9 cellular contexts compared by ENCODE assay signal in the genomic region with DNA sequence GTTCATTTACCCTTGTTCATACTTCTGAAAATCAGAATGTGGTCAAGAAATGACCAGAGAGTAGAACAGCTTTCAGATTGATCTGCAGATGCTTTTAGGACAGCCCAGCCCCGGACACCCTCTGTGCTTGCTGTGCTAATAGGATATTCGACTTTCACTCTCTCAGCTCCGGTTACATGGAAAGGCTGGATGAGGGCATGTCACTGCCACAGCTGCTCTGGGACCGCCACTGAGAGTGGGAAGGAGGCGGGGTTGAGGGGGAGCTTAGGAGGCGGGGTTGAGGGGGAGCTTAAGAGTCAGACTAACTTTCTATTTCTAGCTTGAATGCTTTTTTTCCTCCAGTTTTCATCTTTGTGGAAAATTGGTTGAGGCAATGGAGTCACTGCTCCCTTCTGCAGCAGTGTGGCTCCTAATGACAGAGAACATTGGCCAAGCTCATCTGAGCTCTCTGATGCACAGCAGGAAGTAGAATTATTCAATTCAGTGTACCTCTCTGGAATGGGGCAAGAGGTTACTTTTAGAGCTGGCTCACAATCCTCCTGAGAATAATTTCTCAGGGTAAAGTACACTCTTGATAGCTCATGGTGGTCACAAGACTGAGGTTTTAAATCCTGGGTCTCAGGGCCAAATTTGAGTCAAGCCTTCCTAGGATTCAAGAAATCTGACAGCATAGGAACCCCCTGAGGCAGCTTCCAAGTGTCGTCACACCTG.
DNase-seq lines count a peak whose midpoint lies in the region; TF ChIP-seq lines count a peak whose summit lies in the region.
"Had no signal": no experiment of that assay in that cellular context is flagged by ENCODE, and none has a peak within 500 bp of the region (broad histone marks: within the 10 kb centered on the region; RNA-seq: fewer than 3 reads in every experiment).

No MANE protein-coding gene starts in this region.

- no peak overlapping the region for H2AFZ ChIP-seq in OCI-LY7 (ENCODE audit: low read length)

- H3K4me1 ChIP-seq in colonic mucosa (peaks cover 8% of the 10 kb centered on the region), OCI-LY7 (ENCODE audit: insufficient read depth, low read length, poor library complexity, severe bottlenecking) (no peaks in the 10 kb centered on the region)

- H3K27ac ChIP-seq in colonic mucosa (peak overlapping the region; percentile 79), OCI-LY7 (ENCODE audit: low read depth, low read length, poor library complexity, severe bottlenecking) (no peak overlapping the region)

- no peaks in the 10 kb centered on the region for H3K9me3 ChIP-seq in colonic mucosa
- no peaks in the 10 kb centered on the region for H3K9me3 ChIP-seq in OCI-LY7 (ENCODE audit: low read length)

- H3K9me3 Mint-ChIP-seq in type B pancreatic cell: no peaks in the 10 kb centered on the region
- H3K9me3 Mint-ChIP-seq: immature natural killer cell had no signal

- H3K36me3 ChIP-seq in colonic mucosa (no peaks in the 10 kb centered on the region), OCI-LY7 (ENCODE audit: insufficient read depth, low read length) (peaks cover 52% of the 10 kb centered on the region; the same call in 1 of the 2 replicates)

- POLR2A ChIA-PET in OCI-LY7 (lab: Charles Lee): interaction anchor here (0.6 to 0.7 kb wide), 4 partner anchors 18 to 395 kb away, joined by 3 to 4 read pairs (median 3); no protein-coding TSS in a partner anchor

- DNase-seq in DMS 273 (lab: John Stamatoyannopoulos, UW; ENCODE audit: unreplicated experiment) (peak; percentile 61), DMS 273 treated with DMSO at 0.1 percent for 48 hours (lab: John Stamatoyannopoulos, UW) (no peak), colonic mucosa (peak; percentile 53), lung microvascular endothelial cell (ENCODE audit: low read depth in 2 of 2) (peak; percentile 61 to 66), type B pancreatic cell (ENCODE audit: extremely low spot score, unreplicated experiment) (no peak), NCI-H774 (lab: John Stamatoyannopoulos, UW) (no peak), OCI-LY7 (ENCODE audit: low spot score) (no peak), Kasumi-1 (lab: John Stamatoyannopoulos, UW) (no peak)
- DNase-seq: immature natural killer cell had no signal

- CTCF ChIA-PET in OCI-LY7 (lab: Charles Lee; ENCODE audit: unreplicated experiment): no interaction called here

- no peaks in the 10 kb centered on the region for H3K27me3 ChIP-seq in colonic mucosa

- no TSS peak for BruUV-seq in OCI-LY7 (replicated peaks; lab: Mats Ljungman, UMichigan)

- no peaks in the 10 kb centered on the region for H3K9me2 ChIP-seq in OCI-LY7 (ENCODE audit: insufficient read depth, low read length)

- H3K79me2 ChIP-seq in OCI-LY7 (ENCODE audit: insufficient read depth, low read depth, low read length): no peaks in the 10 kb centered on the region

- no peak overlapping the region for H3K4me2 ChIP-seq in OCI-LY7 (ENCODE audit: low read length)

- intact Hi-C loops in colonic mucosa (cut with DNase I): no loop called here
- intact Hi-C loops in OCI-LY7 (cut with micrococcal nuclease; ENCODE audit: unreplicated experiment): no loop called here

- no peaks in the 10 kb centered on the region for H3K27me3 Mint-ChIP-seq in type B pancreatic cell

- peak overlapping the region; percentile 62 for H3K27ac Mint-ChIP-seq in type B pancreatic cell

- no peak for TF ChIP-seq CTCF in colonic mucosa (IDR thresholded peaks at IDR 0.05)
- TF ChIP-seq CTCF in type B pancreatic cell (conservative IDR thresholded peaks at IDR 0.05): no peak
- TF ChIP-seq CTCF in OCI-LY7 (conservative IDR thresholded peaks at IDR 0.05; ENCODE audit: low read length): no peak

- peaks cover 29% of the 10 kb centered on the region for H3K36me3 Mint-ChIP-seq in type B pancreatic cell

- H3K4me3 ChIP-seq in colonic mucosa (no peak overlapping the region), OCI-LY7 (ENCODE audit: low read depth, low read length, poor library complexity, severe bottlenecking) (no peak overlapping the region)

- peak overlapping the region in 1 of 2 donors; percentile 75 for H3K9ac ChIP-seq in colonic mucosa (ENCODE audit: low read depth in 2 of 2, low read length in 2 of 2)

- H4K20me1 ChIP-seq in OCI-LY7 (ENCODE audit: insufficient read depth, low read length): no peaks in the 10 kb centered on the region

- peaks cover 48% of the 10 kb centered on the region for H3K4me1 Mint-ChIP-seq in type B pancreatic cell (ENCODE audit: unreplicated experiment)

- H3K4me3 Mint-ChIP-seq in type B pancreatic cell: peak overlapping the region; percentile 67
- H3K4me3 Mint-ChIP-seq: immature natural killer cell had no signal

Comparison
In these comparisons a context has a peak if more than half of its experiments do, and no peak if none do; other contexts are left out.
1. DNase-seq: peak in DMS 273 (single experiment), colonic mucosa (single experiment) and lung microvascular endothelial cell (2 of 2); none in DMS 273 treated with DMSO at 0.1 percent for 48 hours (single experiment), type B pancreatic cell (single experiment), NCI-H774 (single experiment), OCI-LY7 (single experiment) and Kasumi-1 (0 of 2).